ENCODE assay signal across 24 cellular contexts in the genomic region with DNA sequence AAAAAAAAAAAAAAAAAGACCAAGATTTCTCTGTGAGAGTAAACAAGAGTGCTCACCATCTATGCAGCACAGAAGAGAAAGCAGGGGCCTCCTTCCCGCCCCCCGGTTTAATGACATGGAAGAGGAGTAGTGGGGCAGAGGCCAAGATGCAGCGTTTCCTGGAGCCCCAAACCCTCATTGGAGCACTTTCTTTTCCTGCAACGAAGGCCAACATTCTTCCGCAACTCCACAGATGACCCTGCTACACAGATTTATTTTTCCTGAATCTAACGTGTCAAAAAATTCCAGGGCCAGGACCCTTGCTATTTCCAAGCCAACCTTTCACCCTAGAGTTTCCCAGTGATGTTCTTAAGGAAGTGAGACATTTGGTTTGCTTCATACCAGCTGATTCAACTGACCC.
DNase-seq lines count a peak whose midpoint lies in the region; ATAC-seq, FAIRE-seq and TF ChIP-seq lines count a peak whose summit lies in the region.
"Had no signal": no experiment of that assay in that cellular context is flagged by ENCODE, and none has a peak within 500 bp of the region (broad histone marks: within the 10 kb centered on the region; RNA-seq: fewer than 3 reads in every experiment).

No MANE protein-coding gene starts in this region.

- no peak for FAIRE-seq in HepG2 (lab: Jason Lieb, UNC)
- FAIRE-seq: A204.1, D721Med, GM12878, GM19239, H1 had no signal

- no TSS peak for BruUV-seq in HepG2 (replicated peaks; lab: Mats Ljungman, UMichigan)

- no peak overlapping the region for H3K4me3 Mint-ChIP-seq in CD8-positive, alpha-beta T cell
- H3K4me3 Mint-ChIP-seq: B cell; CD4-positive, CD25-positive, alpha-beta regulatory T cell; CD8-positive, alpha-beta memory T cell; H9; HFFc6 had no signal

- DNase-seq in HepG2 (ENCODE audit: low spot score) (no peak), left kidney (ENCODE audit: low read depth, low spot score) (peak; percentile 51), spleen (no peak), NCI-H748 (lab: John Stamatoyannopoulos, UW; ENCODE audit: unreplicated experiment) (no peak)
- no peak for DNase-seq in CD8-positive, alpha-beta T cell
- DNase-seq: CD4-positive, CD25-positive, alpha-beta regulatory T cell; CD8-positive, alpha-beta memory T cell; DMS 273 treated with DMSO at 0.1 percent for 48 hours; DMS79; EL; GDM1; GM23248; H9; HFFc6 had no signal

- WGBS in liver = 80% methylated on average over 6 of the region's 6 CpGs
- 43% methylated on average over 6 of the region's 6 CpGs for WGBS in HepG2 (ENCODE audit: low lambda C conversion rate)
- 52 to 86% (median 65%) methylated on average over 6 of the region's 6 CpGs for WGBS in spleen, 5 donors

- intact Hi-C loops in HepG2 (cut with micrococcal nuclease; ENCODE audit: unreplicated experiment) = no loop called here
- intact Hi-C loops in spleen (cut with DNase I; ENCODE audit: low total_unique reads) = no loop called here
- intact Hi-C loops in CD8-positive, alpha-beta T cell (cut with DNase I, micrococcal nuclease) = no loop called here

- H3K4me3 ChIP-seq in liver (ENCODE audit: low read depth in 1 of 3, low read length in 3 of 3) (no peak overlapping the region), HepG2 (replicated peaks in 1 of 3; ENCODE audit: insufficient read depth in 1 of 3, low read depth in 2 of 3, low read length in 3 of 3) (no peak overlapping the region), spleen (no peak overlapping the region)
- H3K4me3 ChIP-seq in CD8-positive, alpha-beta T cell (ENCODE audit: low read depth, low read length) = no peak overlapping the region
- H3K4me3 ChIP-seq: BLaER1, GM12878, GM23248 had no signal

- peaks cover 17% of the 10 kb centered on the region for H3K27me3 Mint-ChIP-seq in CD8-positive, alpha-beta T cell (ENCODE audit: low read depth)

- H4K20me1 ChIP-seq in HepG2 (ENCODE audit: insufficient read depth, low read length) = no peaks in the 10 kb centered on the region
- H4K20me1 ChIP-seq: BLaER1 had no signal

- TF ChIP-seq RAD21 in liver (IDR thresholded peaks at IDR 0.05) (no peak), HepG2 (CRISPR knock-in tag; IDR thresholded peaks at IDR 0.05) (no peak)

- H3K27ac Mint-ChIP-seq in CD8-positive, alpha-beta T cell = no peak overlapping the region
- H3K27ac Mint-ChIP-seq: B cell; CD4-positive, CD25-positive, alpha-beta regulatory T cell; CD8-positive, alpha-beta memory T cell; H9; HFFc6 had no signal

- no peak overlapping the region for H3K9ac ChIP-seq in liver (ENCODE audit: low read depth in 1 of 2, low read length in 2 of 2)
- no peak overlapping the region for H3K9ac ChIP-seq in HepG2 (ENCODE audit: insufficient read depth, low read depth, low read length)
- H3K9ac ChIP-seq: BLaER1, GM23248 had no signal

- CTCF ChIA-PET in HepG2 (lab: Yijun Ruan, JAX; ENCODE audit: low intra/inter-chr PET ratio, low total read pairs) = no interaction called here
- CTCF ChIA-PET in CD8-positive, alpha-beta T cell (lab: Charles Lee) = no interaction called here

- POLR2A ChIA-PET in HepG2 (lab: Yijun Ruan, JAX) = no interaction called here
- POLR2A ChIA-PET in CD8-positive, alpha-beta T cell (lab: Charles Lee) = no interaction called here

- no peaks in the 10 kb centered on the region for H3K27me3 ChIP-seq in liver (ENCODE audit: control insufficient read depth in 4 of 4, insufficient read depth in 4 of 4, low read length in 3 of 4)
- H3K27me3 ChIP-seq in HepG2 (ENCODE audit: control insufficient read depth in 1 of 2, insufficient read depth in 2 of 2, low read length in 2 of 2) = no peaks in the 10 kb centered on the region
- peaks cover 0 to 5% (median 0%) of the 10 kb centered on the region in 7 donors for H3K27me3 ChIP-seq in spleen (replicated peaks in 1 of 7)
- H3K27me3 ChIP-seq in CD8-positive, alpha-beta T cell (ENCODE audit: insufficient read depth, low read length) = no peaks in the 10 kb centered on the region
- H3K27me3 ChIP-seq: BLaER1 had no signal

- H3K79me2 ChIP-seq in HepG2 (ENCODE audit: insufficient read depth, low read length) = no peaks in the 10 kb centered on the region

- H2AFZ ChIP-seq in HepG2 (ENCODE audit: low read length) = no peak overlapping the region
- H2AFZ ChIP-seq: GM23248 had no signal

- no peaks in the 10 kb centered on the region for H3K4me1 ChIP-seq in liver (ENCODE audit: control insufficient read depth in 4 of 4, insufficient read depth in 4 of 4, low read length in 3 of 4)
- H3K4me1 ChIP-seq in HepG2 (ENCODE audit: insufficient read depth, low read length) = no peaks in the 10 kb centered on the region
- peaks cover 0 to 3% (median 0%) of the 10 kb centered on the region in 6 donors for H3K4me1 ChIP-seq in spleen
- no peaks in the 10 kb centered on the region for H3K4me1 ChIP-seq in CD8-positive, alpha-beta T cell (ENCODE audit: insufficient read depth, low read length)
- H3K4me1 ChIP-seq: BLaER1 had no signal

- no peak for ATAC-seq in HepG2
- no peak for ATAC-seq in CD8-positive, alpha-beta T cell
- ATAC-seq: GM12878 had no signal

- H3K36me3 ChIP-seq in liver (ENCODE audit: control insufficient read depth in 4 of 4, insufficient read depth in 3 of 4, low read depth in 1 of 4, low read length in 3 of 4) (no peaks in the 10 kb centered on the region), HepG2 (replicated peaks in 1 of 2; ENCODE audit: control insufficient read depth in 1 of 2, insufficient read depth in 2 of 2, low read length in 2 of 2) (no peaks in the 10 kb centered on the region), spleen (no peaks in the 10 kb centered on the region)
- no peaks in the 10 kb centered on the region for H3K36me3 ChIP-seq in CD8-positive, alpha-beta T cell (ENCODE audit: insufficient read depth, low read length)
- H3K36me3 ChIP-seq: BLaER1 had no signal

- no peaks in the 10 kb centered on the region for H3K9me3 Mint-ChIP-seq in CD8-positive, alpha-beta T cell
- H3K9me3 Mint-ChIP-seq: CD4-positive, CD25-positive, alpha-beta regulatory T cell; CD8-positive, alpha-beta memory T cell; H9; HFFc6 had no signal

- no peak overlapping the region for H3K4me2 ChIP-seq in HepG2 (ENCODE audit: low read depth, low read length)
- H3K4me2 ChIP-seq: BLaER1 had no signal

- no peak for TF ChIP-seq EP300 in HepG2 (IDR thresholded peaks at IDR 0.05; ENCODE audit: low read depth in 2 of 2, low read length in 2 of 2)
- no peak for TF ChIP-seq EP300 in HepG2 (CRISPR knock-in tag; IDR thresholded peaks at IDR 0.05; ENCODE audit: borderline replicate concordance)

- TF ChIP-seq POLR2A in HepG2 (IDR thresholded peaks at IDR 0.05; ENCODE audit: insufficient read depth in 1 of 2, low read depth in 2 of 2, low read length in 2 of 2) (no peak), spleen (IDR thresholded peaks at IDR 0.05) (no peak)

- no peaks in the 10 kb centered on the region for H3K36me3 Mint-ChIP-seq in CD8-positive, alpha-beta T cell
- H3K36me3 Mint-ChIP-seq: CD4-positive, CD25-positive, alpha-beta regulatory T cell; CD8-positive, alpha-beta memory T cell had no signal

- no peak overlapping the region for H3K27ac ChIP-seq in liver (ENCODE audit: low read depth in 1 of 2, low read length in 2 of 2)
- H3K27ac ChIP-seq in HepG2 (ENCODE audit: extremely low read length, insufficient read depth, low read length) = no peak overlapping the region
- H3K27ac ChIP-seq in spleen = peak overlapping the region in 5 of 8 donors; percentile 27 to 74 (median 47)
- H3K27ac ChIP-seq in CD8-positive, alpha-beta T cell (ENCODE audit: low read depth, low read length) = no peak overlapping the region
- H3K27ac ChIP-seq: 22Rv1, BLaER1, C4-2B, GM23248 had no signal

- in situ Hi-C loops in HepG2 (cut with HindIII; ENCODE audit: extremely low pct_ligation_motif_present, low pct_unique_long_range_greater_than_20kb) = no loop called here

- no peaks in the 10 kb centered on the region for H3K4me1 Mint-ChIP-seq in CD8-positive, alpha-beta T cell (ENCODE audit: low read depth)
- H3K4me1 Mint-ChIP-seq: B cell; CD4-positive, CD25-positive, alpha-beta regulatory T cell; CD8-positive, alpha-beta memory T cell had no signal

- no peak for TF ChIP-seq CTCF in liver (IDR thresholded peaks at IDR 0.05; ENCODE audit: low read depth, low read length, missing input control)
- no peak for TF ChIP-seq CTCF in HepG2 (CRISPR knock-in tag; IDR thresholded peaks at IDR 0.05)
- no peak for TF ChIP-seq CTCF in spleen (IDR thresholded peaks at IDR 0.05 in 8 of 11, conservative IDR thresholded peaks at IDR 0.05 in 3 of 11)
- TF ChIP-seq CTCF in CD8-positive, alpha-beta T cell (IDR thresholded peaks at IDR 0.05) = no peak

- no peaks in the 10 kb centered on the region for H3K9me3 ChIP-seq in liver (ENCODE audit: control insufficient read depth in 4 of 4, low read length in 3 of 4)
- H3K9me3 ChIP-seq in HepG2 (ENCODE audit: low read length) = no peaks in the 10 kb centered on the region
- no peaks in the 10 kb centered on the region for H3K9me3 ChIP-seq in spleen
- H3K9me3 ChIP-seq in CD8-positive, alpha-beta T cell (ENCODE audit: low read length) = no peaks in the 10 kb centered on the region
- H3K9me3 ChIP-seq: BLaER1 had no signal

TF ChIP-seq in liver, 16 proteins besides CTCF, POLR2A, EP300 and RAD21:
- peak; percentile 79 for TF ChIP-seq NR2F2 (IDR thresholded peaks at IDR 0.05)
- no peak for TF ChIP-seq GABPA (IDR thresholded peaks at IDR 0.05 in 1 of 2, conservative IDR thresholded peaks at IDR 0.05 in 1 of 2)

TF ChIP-seq in HepG2, 621 proteins besides CTCF, POLR2A, EP300 and RAD21:
- TF ChIP-seq, protein P1, sequence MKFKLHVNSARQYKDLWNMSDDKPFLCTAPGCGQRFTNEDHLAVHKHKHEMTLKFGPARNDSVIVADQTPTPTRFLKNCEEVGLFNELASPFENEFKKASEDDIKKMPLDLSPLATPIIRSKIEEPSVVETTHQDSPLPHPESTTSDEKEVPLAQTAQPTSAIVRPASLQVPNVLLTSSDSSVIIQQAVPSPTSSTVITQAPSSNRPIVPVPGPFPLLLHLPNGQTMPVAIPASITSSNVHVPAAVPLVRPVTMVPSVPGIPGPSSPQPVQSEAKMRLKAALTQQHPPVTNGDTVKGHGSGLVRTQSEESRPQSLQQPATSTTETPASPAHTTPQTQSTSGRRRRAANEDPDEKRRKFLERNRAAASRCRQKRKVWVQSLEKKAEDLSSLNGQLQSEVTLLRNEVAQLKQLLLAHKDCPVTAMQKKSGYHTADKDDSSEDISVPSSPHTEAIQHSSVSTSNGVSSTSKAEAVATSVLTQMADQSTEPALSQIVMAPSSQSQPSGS (CRISPR knock-in tag; IDR thresholded peaks at IDR 0.05) = no peak
- TF ChIP-seq, protein P2, sequence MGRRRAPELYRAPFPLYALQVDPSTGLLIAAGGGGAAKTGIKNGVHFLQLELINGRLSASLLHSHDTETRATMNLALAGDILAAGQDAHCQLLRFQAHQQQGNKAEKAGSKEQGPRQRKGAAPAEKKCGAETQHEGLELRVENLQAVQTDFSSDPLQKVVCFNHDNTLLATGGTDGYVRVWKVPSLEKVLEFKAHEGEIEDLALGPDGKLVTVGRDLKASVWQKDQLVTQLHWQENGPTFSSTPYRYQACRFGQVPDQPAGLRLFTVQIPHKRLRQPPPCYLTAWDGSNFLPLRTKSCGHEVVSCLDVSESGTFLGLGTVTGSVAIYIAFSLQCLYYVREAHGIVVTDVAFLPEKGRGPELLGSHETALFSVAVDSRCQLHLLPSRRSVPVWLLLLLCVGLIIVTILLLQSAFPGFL (CRISPR knock-in tag; IDR thresholded peaks at IDR 0.05) = no peak
- TF ChIP-seq ZNF737 (CRISPR knock-in tag; IDR thresholded peaks at IDR 0.05; ENCODE audit: borderline replicate concordance) = no peak

Comparison
In these comparisons a context has a peak if more than half of its experiments do, and no peak if none do; other contexts are left out.
1. H3K27ac ChIP-seq: peak in spleen (5 of 8); none in liver (0 of 2), HepG2 (single experiment) and CD8-positive, alpha-beta T cell (single experiment).